7 cellular contexts compared by ENCODE assay signal in the genomic region with DNA sequence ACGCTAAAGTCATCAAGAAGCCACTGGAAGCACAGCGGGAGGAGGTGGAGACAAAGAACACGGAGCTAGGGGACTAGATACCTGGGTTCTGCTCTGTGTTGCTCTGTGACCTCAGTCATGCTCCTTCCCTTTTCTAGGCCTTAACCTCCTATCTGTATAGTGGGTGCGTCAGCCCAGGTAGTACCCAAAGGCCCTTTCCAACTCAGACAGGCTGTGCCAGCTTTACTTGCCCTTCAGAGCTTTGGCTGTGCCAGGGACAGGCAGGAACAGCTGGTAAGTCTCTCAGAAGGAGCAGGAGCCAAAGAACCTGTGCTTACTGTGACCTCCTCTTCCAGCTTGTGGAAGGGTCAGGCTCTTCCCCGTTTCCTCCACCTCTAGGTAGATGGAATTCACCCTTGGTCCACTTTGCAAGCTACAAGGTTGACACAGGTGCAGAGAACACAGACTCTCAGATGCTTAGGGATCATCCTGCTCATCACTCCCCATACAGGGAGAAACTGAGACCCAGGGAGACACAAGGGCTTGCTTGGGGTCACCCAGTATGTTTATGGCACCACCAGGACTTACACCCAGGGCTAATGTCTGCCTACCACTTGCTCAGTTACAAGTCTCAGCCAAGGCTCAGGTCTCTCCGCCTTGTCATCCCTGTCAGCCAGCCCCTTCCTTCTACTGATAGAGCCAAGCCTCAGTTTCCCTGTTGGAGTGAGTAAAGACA. TPM values are rescaled to one million over a fixed set of nuclear protein-coding genes. Genes with fewer than 3 reads are reported as not detected.
A peak's percentile ranks its signal among the peaks of the same experiment; 100 is the strongest.
DNase-seq lines count a peak whose midpoint lies in the region; ATAC-seq and TF ChIP-seq lines count a peak whose summit lies in the region.

No MANE protein-coding gene starts in this region.

- peak; percentile 42 for DNase-seq in NAMALWA (ENCODE audit: low spot score)
- DNase-seq in activated naive CD8-positive, alpha-beta T cell treated with anti-CD3 and anti-CD28 coated beads, Interleukin-2, amount 50 U/mL, for 24 hours: no peak
- DNase-seq in mesothelial cell of epicardium (ENCODE audit: low spot score in 2 of 2, unreplicated experiment in 2 of 2): no peak
- DNase-seq in effector CD8-positive, alpha-beta T cell (lab: John Stamatoyannopoulos, UW): no peak
- DNase-seq in NCI-H187 (lab: John Stamatoyannopoulos, UW): no peak

- ATAC-seq in activated naive CD8-positive, alpha-beta T cell treated with anti-CD3 and anti-CD28 coated beads, Interleukin-2, amount 50 U/mL, for 24 hours: no peak
- no peak for ATAC-seq in GM18505 (IDR thresholded peaks at IDR 0.05; ENCODE audit: unreplicated experiment)

- no peaks in the 10 kb centered on the region for H3K36me3 ChIP-seq in subcutaneous abdominal adipose tissue (ENCODE audit: control insufficient read depth in 5 of 5, insufficient read depth in 5 of 5, low read length in 5 of 5)

- H3K27ac Mint-ChIP-seq in activated naive CD8-positive, alpha-beta T cell treated with anti-CD3 and anti-CD28 coated beads, Interleukin-2, amount 50 U/mL, for 24 hours: peak overlapping the region; percentile 84
- H3K27ac Mint-ChIP-seq in mesothelial cell of epicardium: no peak overlapping the region

- no peaks in the 10 kb centered on the region for H3K9me3 Mint-ChIP-seq in activated naive CD8-positive, alpha-beta T cell treated with anti-CD3 and anti-CD28 coated beads, Interleukin-2, amount 50 U/mL, for 24 hours
- no peaks in the 10 kb centered on the region for H3K9me3 Mint-ChIP-seq in mesothelial cell of epicardium

- H3K4me3 ChIP-seq in subcutaneous abdominal adipose tissue (ENCODE audit: low read depth in 1 of 5, low read length in 5 of 5): peak overlapping the region; percentile 85 to 94 (median 86)

- H3K4me3 Mint-ChIP-seq in activated naive CD8-positive, alpha-beta T cell treated with anti-CD3 and anti-CD28 coated beads, Interleukin-2, amount 50 U/mL, for 24 hours: peak overlapping the region; percentile 84
- H3K4me3 Mint-ChIP-seq in mesothelial cell of epicardium: peak overlapping the region; percentile 77

- no peaks in the 10 kb centered on the region for H3K27me3 Mint-ChIP-seq in activated naive CD8-positive, alpha-beta T cell treated with anti-CD3 and anti-CD28 coated beads, Interleukin-2, amount 50 U/mL, for 24 hours
- no peaks in the 10 kb centered on the region for H3K27me3 Mint-ChIP-seq in mesothelial cell of epicardium (ENCODE audit: low read depth)

- H3K4me1 Mint-ChIP-seq in activated naive CD8-positive, alpha-beta T cell treated with anti-CD3 and anti-CD28 coated beads, Interleukin-2, amount 50 U/mL, for 24 hours: peaks cover 71% of the 10 kb centered on the region
- peaks cover 14% of the 10 kb centered on the region for H3K4me1 Mint-ChIP-seq in mesothelial cell of epicardium

- H3K36me3 Mint-ChIP-seq in activated naive CD8-positive, alpha-beta T cell treated with anti-CD3 and anti-CD28 coated beads, Interleukin-2, amount 50 U/mL, for 24 hours (ENCODE audit: low read depth): peaks cover 20% of the 10 kb centered on the region
- H3K36me3 Mint-ChIP-seq in mesothelial cell of epicardium: no peaks in the 10 kb centered on the region

- H3K4me1 ChIP-seq in subcutaneous abdominal adipose tissue (ENCODE audit: control insufficient read depth in 5 of 5, insufficient read depth in 5 of 5, low read length in 5 of 5): peaks cover 16 to 65% (median 59%) of the 10 kb centered on the region in 5 donors

- no peaks in the 10 kb centered on the region for H3K9me3 ChIP-seq in subcutaneous abdominal adipose tissue (ENCODE audit: control insufficient read depth in 5 of 5, low read length in 5 of 5)

- no peak for TF ChIP-seq CTCF in mesothelial cell of epicardium (IDR thresholded peaks at IDR 0.05; ENCODE audit: unreplicated experiment)

- TF ChIP-seq POLR2A in GM18505 (IDR thresholded peaks at IDR 0.05; ENCODE audit: borderline replicate concordance, extremely low read depth, insufficient read depth, insufficient read length): no peak

- no peaks in the 10 kb centered on the region for H3K27me3 ChIP-seq in subcutaneous abdominal adipose tissue (ENCODE audit: control insufficient read depth in 5 of 5, insufficient read depth in 4 of 5, low read length in 5 of 5)

- peak overlapping the region; percentile 94 for H3K27ac ChIP-seq in subcutaneous abdominal adipose tissue (ENCODE audit: low read depth, low read length)

- H3K9ac ChIP-seq in subcutaneous abdominal adipose tissue (ENCODE audit: low read length in 5 of 5): peak overlapping the region; percentile 88 to 95 (median 91)

RNA-seq across cellular contexts. Expression of gene CCDC69, which starts 1.7 kb away (rescaled TPM):
- 4.7 to 5.5 TPM (median 4.8 TPM) in 3 replicates for total RNA-seq in mesothelial cell of epicardium

RNA-seq across cellular contexts. Expression of gene GM2A, which starts 30.8 kb away (rescaled TPM):
- 41.8 to 42.9 TPM (median 42.7 TPM) in 3 replicates for total RNA-seq in mesothelial cell of epicardium
